In genomic region chr11:1540074-1540473, GRCh38 we compare ENCODE assay signal across 9 cellular contexts. TPM values are rescaled to one million over a fixed set of nuclear protein-coding genes. Genes with fewer than 3 reads are reported as not detected.
"Had no signal": no experiment of that assay in that cellular context is flagged by ENCODE, and none has a peak within 500 bp of the region (broad histone marks: within the 10 kb centered on the region; RNA-seq: fewer than 3 reads in every experiment).

No MANE protein-coding gene starts in this region.

- FAIRE-seq: G401.6, GM12878, GM12891, GM12892, GM18507, GM19239 had no signal

- ATAC-seq: GM12878 had no signal

- H3K4me3 ChIP-seq: GM12878 had no signal

- DNase-seq: GDM1, GF-D8 had no signal

RNA-seq across cellular contexts. Expression of gene KRTAP5-1, which starts 45.0 kb away (rescaled TPM):
- total RNA-seq: G401, GM12878 had no signal
- polyA plus RNA-seq: GM12878 had no signal

RNA-seq across cellular contexts. Expression of gene KRTAP5-2, which starts 58.0 kb away (rescaled TPM):
- total RNA-seq: G401, GM12878 had no signal
- polyA plus RNA-seq: GM12878 had no signal
